In genomic region chr3:52536369-52537164, GRCh38 we compare ENCODE assay signal across 8 cellular contexts. TPM values are rescaled to one million over a fixed set of nuclear protein-coding genes. Genes with fewer than 3 reads are reported as not detected.
DNase-seq lines count a peak whose midpoint lies in the region; ATAC-seq and TF ChIP-seq lines count a peak whose summit lies in the region.

Gene UQCC5 (plus strand): TSS chr3:52536605. CDS start chr3:52536756, 151 bp downstream.

- peaks cover 22% of the 10 kb centered on the region; the same call in 1 of the 2 replicates for H3F3A ChIP-seq in PC-9 (ENCODE audit: insufficient read depth, low read depth)

- H3K27ac ChIP-seq in PC-9 = peak within 1 kb of the TSS; percentile 71
- H3K27ac ChIP-seq in mucosa of rectum (ENCODE audit: low read depth in 2 of 2, low read length in 2 of 2) = peak within 1 kb of the TSS; percentile 72 to 89

- peak; percentile 75 for DNase-seq in DMS79 (lab: John Stamatoyannopoulos, UW)
- peak; percentile 99 for DNase-seq in KBM-7
- DNase-seq in PC-9 = peak; percentile 94 to 98
- DNase-seq in activated T-cell treated with anti-CD3 and anti-CD28 coated beads, Interleukin-2, amount 50 U/mL, for 24 hours = peak; percentile 98
- DNase-seq in erythroblast (lab: John Stamatoyannopoulos, UW) = peak; percentile 99
- DNase-seq in stimulated activated CD8-positive, alpha-beta memory T cell treated with anti-CD3 and anti-CD28 coated beads, Interleukin-4, amount 100 ng/mL, for 4 hours (ENCODE audit: low read depth in 2 of 2, low spot score in 1 of 2) = peak; percentile 85 to 95

- H3K36me3 Mint-ChIP-seq in activated T-cell treated with anti-CD3 and anti-CD28 coated beads, Interleukin-2, amount 50 U/mL, for 24 hours (ENCODE audit: low read depth) = peaks cover 56% of the 10 kb centered on the region

- peak within 1 kb of the TSS; percentile 96 for H3K27ac Mint-ChIP-seq in activated T-cell treated with anti-CD3 and anti-CD28 coated beads, Interleukin-2, amount 50 U/mL, for 24 hours

- CTCF ChIA-PET in PC-9 (lab: Charles Lee) = no interaction called here

- H2AFZ ChIP-seq in PC-9 = peak within 1 kb of the TSS; percentile 89

- H3K4me3 ChIP-seq in PC-9 = peak within 1 kb of the TSS; percentile 99
- peak within 1 kb of the TSS; percentile 88 to 98 for H3K4me3 ChIP-seq in mucosa of rectum (ENCODE audit: low read length in 2 of 2)

- POLR2A ChIA-PET in PC-9 (lab: Charles Lee; ENCODE audit: unreplicated experiment) = interaction anchor here (0.5 to 1.0 kb wide), 15 partner anchors 10 to 320 kb away, joined by 3 to 30 read pairs (median 7); partner anchors contain the start of gene TNNC1

- BruUV-seq in PC-9 (replicated peaks; lab: Mats Ljungman, UMichigan) = no TSS peak

- peaks cover 58% of the 10 kb centered on the region for H3K4me1 Mint-ChIP-seq in activated T-cell treated with anti-CD3 and anti-CD28 coated beads, Interleukin-2, amount 50 U/mL, for 24 hours (ENCODE audit: low read depth)

- peaks cover 28% of the 10 kb centered on the region for H3K4me1 ChIP-seq in PC-9 (replicated peaks; ENCODE audit: insufficient read depth)
- peaks cover 13 to 36% of the 10 kb centered on the region in 2 donors for H3K4me1 ChIP-seq in mucosa of rectum (ENCODE audit: control insufficient read depth in 2 of 2, insufficient read depth in 2 of 2, low read length in 2 of 2)

- no peaks in the 10 kb centered on the region for H3K27me3 ChIP-seq in PC-9 (ENCODE audit: insufficient read depth, low read depth)
- H3K27me3 ChIP-seq in mucosa of rectum (ENCODE audit: control insufficient read depth in 2 of 2, insufficient read depth in 2 of 2, low read length in 2 of 2) = no peaks in the 10 kb centered on the region

- peak within 1 kb of the TSS; percentile 71 to 96 for H3K9ac ChIP-seq in mucosa of rectum (ENCODE audit: low read depth in 1 of 2, low read length in 2 of 2)

- H3K27me3 Mint-ChIP-seq in activated T-cell treated with anti-CD3 and anti-CD28 coated beads, Interleukin-2, amount 50 U/mL, for 24 hours = no peaks in the 10 kb centered on the region

- peak; percentile 84 for ATAC-seq in GM21723 (IDR thresholded peaks at IDR 0.05; ENCODE audit: unreplicated experiment)

- H3K9me3 Mint-ChIP-seq in activated T-cell treated with anti-CD3 and anti-CD28 coated beads, Interleukin-2, amount 50 U/mL, for 24 hours = no peaks in the 10 kb centered on the region

- no peaks in the 10 kb centered on the region for H3K36me3 ChIP-seq in PC-9 (ENCODE audit: low read depth)
- peaks cover 3 to 12% of the 10 kb centered on the region in 2 donors for H3K36me3 ChIP-seq in mucosa of rectum (ENCODE audit: control insufficient read depth in 2 of 2, insufficient read depth in 2 of 2, low read length in 2 of 2)

- H3K4me3 Mint-ChIP-seq in activated T-cell treated with anti-CD3 and anti-CD28 coated beads, Interleukin-2, amount 50 U/mL, for 24 hours = peak within 1 kb of the TSS; percentile 96

- peaks cover 43% of the 10 kb centered on the region for H3K79me2 ChIP-seq in PC-9 (ENCODE audit: low read depth)

- in situ Hi-C loops in KBM-7 (cut with MboI; ENCODE audit: low pct_unique_long_range_greater_than_20kb, low sequenced_read_pairs) = no loop called here

- peaks cover 5% of the 10 kb centered on the region; the same call in 1 of the 2 replicates for H4K20me1 ChIP-seq in PC-9 (ENCODE audit: insufficient read depth)

- intact Hi-C loops in PC-9 (cut with micrococcal nuclease; ENCODE audit: unreplicated experiment) = no loop called here

- H3K4me2 ChIP-seq in PC-9 = peak within 1 kb of the TSS; percentile 100

- H3K9me3 ChIP-seq in PC-9 (ENCODE audit: insufficient read depth, low read depth) (no peaks in the 10 kb centered on the region), mucosa of rectum (ENCODE audit: control insufficient read depth in 2 of 2, low read length in 2 of 2) (no peaks in the 10 kb centered on the region)

- no peaks in the 10 kb centered on the region for H3K9me2 ChIP-seq in PC-9 (ENCODE audit: insufficient read depth)

- TF ChIP-seq CTCF in PC-9 (conservative IDR thresholded peaks at IDR 0.05) = no peak

- TF ChIP-seq POLR2A in erythroblast (IDR thresholded peaks at IDR 0.05; ENCODE audit: low read length) = peak; percentile 92

RNA-seq across cellular contexts. Expression of gene UQCC5, which starts in this region (rescaled TPM):
- total RNA-seq in PC-9 (2021) = 13.3 and 16.5 TPM in 2 replicates

Comparison
In these comparisons a context has a peak if more than half of its experiments do, and no peak if none do; other contexts are left out.
1. Peak in every context shown above with its lines: DNase-seq, ATAC-seq, H3K4me3 ChIP-seq and H3K27ac ChIP-seq.